In genomic region chr22:24945430-24945829, GRCh38 we compare ENCODE assay signal across 36 cellular contexts. TPM values are rescaled to one million over a fixed set of nuclear protein-coding genes. Genes with fewer than 3 reads are reported as not detected.
"Had no signal": no experiment of that assay in that cellular context is flagged by ENCODE, and none has a peak within 500 bp of the region (broad histone marks: within the 10 kb centered on the region; RNA-seq: fewer than 3 reads in every experiment).

No MANE protein-coding gene starts in this region.

- H3K9me3 Mint-ChIP-seq: immature natural killer cell; mesothelial cell of epicardium; natural killer cell treated with Interleukin-12 subunit alpha and Interleukin-12 subunit beta and Interleukin-15 and Interleukin-18, amount 100 ng/mL, for 72 hours; stimulated activated memory B cell treated with anti-CD40 and anti-IgM and Interleukin-4, amounts not matched to agents 10 μg/mL and 1 μg/mL and 100 μg/mL, for 72 hours; stimulated activated naive CD8-positive, alpha-beta T cell treated with anti-CD3 and anti-CD28 coated beads, Interleukin-15, amount 100 ng/mL, for 72 hours; type B pancreatic cell had no signal

- FAIRE-seq: islet of Langerhans, pancreas had no signal

- DNase-seq: head of caudate nucleus; hypothalamus; immature natural killer cell; left ventricle myocardium inferior; mesendoderm; naive thymus-derived CD4-positive, alpha-beta T cell; nucleus accumbens; pancreas; right lobe of liver; stimulated activated CD4-positive, alpha-beta T cell treated with anti-CD3 and anti-CD28 coated beads, Interleukin-1b, Interleukin-23, amount 100 ng/mL, for 48 hours; stimulated activated CD4-positive, alpha-beta T cell treated with anti-CD3 and anti-CD28 coated beads, Interleukin-2, amount 100 ng/mL, for 48 hours; stimulated activated CD4-positive, alpha-beta T cell treated with anti-CD3 and anti-CD28 coated beads, Interleukin-4, amount 100 ng/mL, for 4 hours; stimulated activated CD8-positive, alpha-beta memory T cell treated with anti-CD3 and anti-CD28 coated beads, Interleukin-4, amount 100 ng/mL, for 48 hours; stimulated activated naive CD4-positive, alpha-beta T cell treated with Interleukin-2 at 50 U/mL for 16 hours; stimulated activated naive CD8-positive, alpha-beta T cell treated with anti-CD3 and anti-CD28 coated beads, Interleukin-15, amount 100 ng/mL, for 72 hours; substantia nigra had no signal

- H3K4me3 ChIP-seq: left ventricle myocardium inferior, lung, pancreas, right atrium auricular region, right lobe of liver, smooth muscle cell, tibial nerve had no signal

- H3K4me1 Mint-ChIP-seq: stimulated activated memory B cell treated with anti-CD40 and anti-IgM and Interleukin-4, amounts not matched to agents 10 μg/mL and 1 μg/mL and 100 μg/mL, for 72 hours had no signal

- H3K36me3 Mint-ChIP-seq: immature natural killer cell; mesothelial cell of epicardium; natural killer cell treated with Interleukin-12 subunit alpha and Interleukin-12 subunit beta and Interleukin-15 and Interleukin-18, amount 100 ng/mL, for 72 hours; stimulated activated memory B cell treated with anti-CD40 and anti-IgM and Interleukin-4, amounts not matched to agents 10 μg/mL and 1 μg/mL and 100 μg/mL, for 72 hours; type B pancreatic cell had no signal

- H3K36me3 ChIP-seq: left ventricle myocardium inferior, pancreas, right atrium auricular region, right lobe of liver, tibial nerve had no signal

- H3K9me3 ChIP-seq: left ventricle myocardium inferior, pancreas, right atrium auricular region, right lobe of liver, tibial nerve had no signal

- H3K27me3 ChIP-seq: pancreas, right atrium auricular region, right lobe of liver, tibial nerve had no signal

- H3K4me2 ChIP-seq: smooth muscle cell had no signal

- H3K27ac ChIP-seq: left ventricle myocardium inferior, pancreas, right atrium auricular region, right lobe of liver, tibial nerve had no signal

- H3K27ac Mint-ChIP-seq: immature natural killer cell; mesothelial cell of epicardium; naive thymus-derived CD4-positive, alpha-beta T cell; natural killer cell treated with Interleukin-12 subunit alpha and Interleukin-12 subunit beta and Interleukin-15 and Interleukin-18, amount 100 ng/mL, for 72 hours; stimulated activated memory B cell treated with anti-CD40 and anti-IgM and Interleukin-4, amounts not matched to agents 10 μg/mL and 1 μg/mL and 100 μg/mL, for 72 hours; type B pancreatic cell had no signal

- H3K4me3 Mint-ChIP-seq: immature natural killer cell; mesothelial cell of epicardium; naive thymus-derived CD4-positive, alpha-beta T cell; natural killer cell treated with Interleukin-12 subunit alpha and Interleukin-12 subunit beta and Interleukin-15 and Interleukin-18, amount 100 ng/mL, for 72 hours; stimulated activated memory B cell treated with anti-CD40 and anti-IgM and Interleukin-4, amounts not matched to agents 10 μg/mL and 1 μg/mL and 100 μg/mL, for 72 hours; stimulated activated naive CD8-positive, alpha-beta T cell treated with anti-CD3 and anti-CD28 coated beads, Interleukin-15, amount 100 ng/mL, for 72 hours; type B pancreatic cell had no signal

RNA-seq across cellular contexts. Expression of gene LHFPL7, which starts 1.1 kb away (rescaled TPM):
- total RNA-seq: kidney epithelial cell; left ventricle myocardium inferior; lung; mesothelial cell of epicardium; mononuclear cell; myocyte; naive thymus-derived CD4-positive, alpha-beta T cell; natural killer cell treated with Interleukin-12 subunit alpha and Interleukin-12 subunit beta and Interleukin-15 and Interleukin-18, amount 100 ng/mL, for 72 hours; osteoblast; pancreas; posterior vena cava; pulmonary artery endothelial cell; renal cortical epithelial cell; right atrium auricular region; right lobe of liver; skeletal muscle tissue; smooth muscle cell; temporal lobe; tibial nerve; urinary bladder had no signal
- polyA plus RNA-seq: immature natural killer cell; lung; naive thymus-derived CD4-positive, alpha-beta T cell; neural cell; pancreas; smooth muscle cell; urinary bladder had no signal
